8 cellular contexts compared by ENCODE assay signal in the genomic region with DNA sequence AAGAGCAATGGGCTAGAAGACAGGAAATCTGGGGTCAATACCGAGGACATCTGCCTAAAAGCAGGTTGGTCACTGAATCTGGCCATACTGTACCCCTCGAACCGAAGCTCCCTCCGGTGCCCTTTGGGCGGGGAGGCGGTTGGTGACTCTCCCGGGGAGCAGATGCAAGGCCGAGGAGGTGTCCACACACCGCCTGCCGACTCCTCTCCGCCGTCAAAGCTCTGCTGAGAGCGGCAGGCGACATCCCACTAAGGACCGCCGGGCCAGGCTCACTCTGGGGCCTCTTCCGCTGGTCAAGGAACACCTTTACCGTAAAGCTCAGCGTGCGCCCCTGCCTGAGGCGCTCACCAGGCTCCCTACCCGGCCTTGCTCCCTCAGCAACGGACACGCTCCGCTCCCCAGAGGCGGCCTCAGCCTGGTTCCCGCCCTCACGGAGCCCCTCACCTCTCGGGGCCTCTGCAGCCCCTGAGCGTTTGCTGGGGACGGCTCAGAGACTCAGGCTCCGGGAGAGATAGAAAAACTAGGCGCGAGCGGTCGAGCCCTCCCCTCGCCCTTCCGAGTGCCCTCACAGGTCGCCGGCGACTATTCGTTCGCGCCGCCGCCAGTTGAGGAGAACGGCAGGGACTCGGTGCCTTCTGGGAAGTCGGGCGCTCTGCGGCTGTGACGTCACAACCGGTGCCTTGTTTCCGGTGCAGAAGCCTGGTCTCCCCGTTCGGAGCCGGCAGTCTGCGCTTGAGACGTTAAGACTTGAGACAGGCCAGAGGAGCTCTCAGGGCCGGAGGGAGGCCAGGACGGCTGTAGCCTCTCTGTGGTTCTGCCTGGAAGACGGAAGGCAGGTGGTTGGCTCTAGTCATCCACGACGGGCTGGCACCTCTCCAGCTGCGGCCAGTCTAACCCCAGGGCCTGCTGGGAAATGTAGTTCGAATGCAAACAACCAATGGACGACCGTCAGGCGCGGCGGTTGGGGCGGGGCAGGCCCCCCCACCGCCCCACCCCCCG. TPM values are rescaled to one million over a fixed set of nuclear protein-coding genes. Genes with fewer than 3 reads are reported as not detected.
DNase-seq lines count a peak whose midpoint lies in the region; ATAC-seq and TF ChIP-seq lines count a peak whose summit lies in the region.

ZNF200 (minus strand) TSS at position 616 of the 999 bp plus-strand sequence. CDS start 1,403 bp downstream, outside the sequence.

- in situ Hi-C loops in Panc1 (cut with HindIII; ENCODE audit: low pct_unique_long_range_greater_than_20kb, low sequenced_read_pairs) = no loop called here

- peak within 1 kb of the TSS; percentile 92 for H2AFZ ChIP-seq in KMS-11 (ENCODE audit: low read depth)

- intact Hi-C loops in Panc1 (cut with micrococcal nuclease; ENCODE audit: unreplicated experiment) = no loop called here

- H3K4me3 ChIP-seq in KMS-11 (IDR thresholded peaks at IDR 0.05; ENCODE audit: insufficient read depth, low read depth, low read length) (no peak within 1 kb of the TSS), Panc1 (ENCODE audit: low read depth in 2 of 2, low read length in 2 of 2) (peak within 1 kb of the TSS; percentile 86 to 94), muscle layer of colon (ENCODE audit: low read depth in 1 of 2, low read length in 2 of 2) (peak within 1 kb of the TSS; percentile 76 to 95)

- peak; percentile 92 for ATAC-seq in GM21737 (IDR thresholded peaks at IDR 0.05; ENCODE audit: unreplicated experiment)
- peak; percentile 99 for ATAC-seq in Panc1
- ATAC-seq in activated T-cell treated with anti-CD3 and anti-CD28 coated beads, Interleukin-2, amount 50 U/mL, for 4 hours = peak; percentile 97 to 98
- peak; percentile 96 for ATAC-seq in esophagus mucosa

- POLR2A ChIA-PET in Panc1 (lab: Charles Lee) = interaction anchor here (0.6 kb wide), 1 partner anchor 30 kb away, joined by 4 read pairs; no protein-coding TSS in a partner anchor

- peak within 1 kb of the TSS; percentile 81 for H3K4me2 ChIP-seq in KMS-11

- no TSS peak for BruUV-seq in Panc1 (replicated peaks; lab: Mats Ljungman, UMichigan)

- peak within 1 kb of the TSS; percentile 81 for H3K9ac ChIP-seq in KMS-11
- H3K9ac ChIP-seq in muscle layer of colon (ENCODE audit: low read length) = peak within 1 kb of the TSS; percentile 72

- peaks cover 11% of the 10 kb centered on the region for H3K79me2 ChIP-seq in KMS-11 (ENCODE audit: insufficient read depth, low read depth)

- no peaks in the 10 kb centered on the region for H4K20me1 ChIP-seq in KMS-11 (ENCODE audit: insufficient read depth)

- H3K27me3 Mint-ChIP-seq in activated T-cell treated with anti-CD3 and anti-CD28 coated beads, Interleukin-2, amount 50 U/mL, for 4 hours (ENCODE audit: low read depth) = no peaks in the 10 kb centered on the region

- H3K36me3 Mint-ChIP-seq in activated T-cell treated with anti-CD3 and anti-CD28 coated beads, Interleukin-2, amount 50 U/mL, for 4 hours (ENCODE audit: insufficient read depth) = peaks cover 34% of the 10 kb centered on the region

- peaks cover 12% of the 10 kb centered on the region for H3K9me3 Mint-ChIP-seq in activated T-cell treated with anti-CD3 and anti-CD28 coated beads, Interleukin-2, amount 50 U/mL, for 4 hours

- H3K36me3 ChIP-seq in KMS-11 (ENCODE audit: insufficient read depth) (peaks cover 19% of the 10 kb centered on the region; the same call in 1 of the 2 replicates), Panc1 (ENCODE audit: control insufficient read depth, insufficient read depth, low read length) (peaks cover 13% of the 10 kb centered on the region), muscle layer of colon (ENCODE audit: insufficient read depth, low read length) (peaks cover 28% of the 10 kb centered on the region)

- H3K27me3 ChIP-seq in KMS-11 (ENCODE audit: insufficient read depth, low read depth) (no peaks in the 10 kb centered on the region), Panc1 (ENCODE audit: control insufficient read depth, insufficient read depth, low read length) (no peaks in the 10 kb centered on the region), muscle layer of colon (ENCODE audit: control insufficient read depth in 1 of 2, insufficient read depth in 2 of 2, low read length in 2 of 2) (no peaks in the 10 kb centered on the region)

- H3K4me3 Mint-ChIP-seq in activated T-cell treated with anti-CD3 and anti-CD28 coated beads, Interleukin-2, amount 50 U/mL, for 4 hours = peak within 1 kb of the TSS; percentile 89

- CTCF ChIA-PET in Panc1 (lab: Charles Lee) = no interaction called here

- no peak for TF ChIP-seq CTCF in KMS-11 (conservative IDR thresholded peaks at IDR 0.05; ENCODE audit: low read depth, low read length)
- TF ChIP-seq CTCF in Panc1 (IDR thresholded peaks at IDR 0.05) = no peak

- peaks cover 33% of the 10 kb centered on the region for H3K4me1 Mint-ChIP-seq in activated T-cell treated with anti-CD3 and anti-CD28 coated beads, Interleukin-2, amount 50 U/mL, for 4 hours (ENCODE audit: low read depth)

- H3K9me3 ChIP-seq in Panc1 (ENCODE audit: control insufficient read depth, insufficient read depth, low read depth, low read length) (peaks cover 40% of the 10 kb centered on the region), muscle layer of colon (ENCODE audit: low read length) (no peaks in the 10 kb centered on the region)

- DNase-seq in DMS79 (lab: John Stamatoyannopoulos, UW) (peak; percentile 76), Panc1 (ENCODE audit: low read depth, low spot score) (peak; percentile 89)
- peak; percentile 89 for DNase-seq in activated T-cell treated with anti-CD3 and anti-CD28 coated beads, Interleukin-2, amount 50 U/mL, for 4 hours
- DNase-seq in stimulated activated CD8-positive, alpha-beta memory T cell treated with anti-CD3 and anti-CD28 coated beads, Interleukin-7, amount 100 ng/mL, for 1 hour (ENCODE audit: low read depth in 2 of 2) = peak; percentile 83 to 85

- H3K27ac ChIP-seq in KMS-11 (peak within 1 kb of the TSS; percentile 80), Panc1 (ENCODE audit: low read length) (peak within 1 kb of the TSS; percentile 93), muscle layer of colon (ENCODE audit: low read depth, low read length) (peak within 1 kb of the TSS; percentile 84)

- peaks cover 11% of the 10 kb centered on the region for H3K4me1 ChIP-seq in KMS-11 (ENCODE audit: low read depth, poor library complexity, severe bottlenecking)
- H3K4me1 ChIP-seq in Panc1 (ENCODE audit: control insufficient read depth, insufficient read depth, low read length) = 0 out of 2 replicates have a peak, but pooled peaks cover 3% of the 10 kb centered on the region
- H3K4me1 ChIP-seq in muscle layer of colon (ENCODE audit: insufficient read depth, low read length) = peaks cover 12% of the 10 kb centered on the region

RNA-seq across cellular contexts. Expression of gene ZNF200, which starts in this region (rescaled TPM):
- total RNA-seq in Panc1 (2021; ENCODE audit: unreplicated experiment) (12.4 TPM), esophagus mucosa (4.1 TPM)
- 6.8 TPM for polyA plus RNA-seq in Panc1 (2012; ENCODE audit: insufficient read length)
- 1 to 10 TPM; 9.0 to 9.7 (median 9.6) TPM for total RNA-seq in activated T-cell treated with anti-CD3 and anti-CD28 coated beads, Interleukin-2, amount 50 U/mL, for 4 hours
